In the genomic region with DNA sequence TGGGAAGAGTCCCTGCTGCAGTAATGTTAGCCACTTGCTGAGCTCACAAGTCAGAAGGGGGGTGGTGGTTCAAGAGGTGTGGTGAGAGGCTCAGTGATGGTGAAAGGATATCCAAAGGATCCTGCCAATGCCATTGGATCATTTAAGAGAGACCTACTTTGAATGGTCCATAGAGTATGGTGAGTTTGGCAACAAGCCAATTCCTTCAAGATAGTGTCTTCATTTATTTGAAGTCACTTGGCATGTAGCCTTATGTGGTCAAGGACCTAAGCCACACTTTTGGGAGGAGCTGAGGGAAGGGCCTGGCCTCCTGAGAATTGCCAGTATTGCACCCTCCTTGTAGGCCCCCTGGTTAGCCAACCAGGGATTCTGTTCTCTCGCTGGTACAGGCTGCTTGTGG, we compare ENCODE assay signal across 18 cellular contexts.
DNase-seq lines count a peak whose midpoint lies in the region; ATAC-seq and TF ChIP-seq lines count a peak whose summit lies in the region.
"Had no signal": no experiment of that assay in that cellular context is flagged by ENCODE, and none has a peak within 500 bp of the region (broad histone marks: within the 10 kb centered on the region; RNA-seq: fewer than 3 reads in every experiment).

No MANE protein-coding gene starts in this region.

- H4K20me1 ChIP-seq in BLaER1: no peaks in the 10 kb centered on the region
- no peaks in the 10 kb centered on the region for H4K20me1 ChIP-seq in BLaER1 treated with 17β-estradiol and CSF1 and Interleukin-3, amounts not matched to agents 10 nM and 100 nM

- intact Hi-C loops in dorsolateral prefrontal cortex (cut with DNase I): no loop called here

- peaks cover 13% of the 10 kb centered on the region for H3K4me1 ChIP-seq in BLaER1
- peaks cover 0 to 13% (median 12%) of the 10 kb centered on the region in 10 experiments; a peak in 15 of 20 replicates for H3K4me1 ChIP-seq in BLaER1 treated with 17β-estradiol and CSF1 and Interleukin-3, amounts not matched to agents 10 nM and 100 nM
- H3K4me1 ChIP-seq: SJSA1 had no signal

- H3K27me3 ChIP-seq in BLaER1 (no peaks in the 10 kb centered on the region), dorsolateral prefrontal cortex (peaks cover 0 to 60% (median 6%) of the 10 kb centered on the region in 45 donors)
- H3K27me3 ChIP-seq in BLaER1 treated with 17β-estradiol and CSF1 and Interleukin-3, amounts not matched to agents 10 nM and 100 nM: no peaks in the 10 kb centered on the region
- H3K27me3 ChIP-seq: SJSA1 had no signal

- TF ChIP-seq CTCF in dorsolateral prefrontal cortex (IDR thresholded peaks at IDR 0.05 in 54 of 56, conservative IDR thresholded peaks at IDR 0.05 in 2 of 56; ENCODE audit: low read depth in 1 of 56, partially characterized antibody in 56 of 56): no peak

- H3K9ac ChIP-seq in BLaER1: no peak overlapping the region
- no peak overlapping the region for H3K9ac ChIP-seq in BLaER1 treated with 17β-estradiol and CSF1 and Interleukin-3, amounts not matched to agents 10 nM and 100 nM

- DNase-seq in NCI-H69 (lab: John Stamatoyannopoulos, UW) (peak; percentile 5), cerebellum (ENCODE audit: low spot score) (peak; percentile 19), dorsolateral prefrontal cortex (no peak), islet precursor cell (no peak)
- no peak for DNase-seq in activated CD4-positive, alpha-beta T cell treated with anti-CD3 and anti-CD28 coated beads for 4 hours
- DNase-seq: CD8-positive, alpha-beta T cell; EL; GF-D8; H7; KG1; NCI-H1417 treated with DMSO at 0.1 percent for 48 hours; NCI-H187; T-helper 1 cell had no signal

- H3K4me2 ChIP-seq in BLaER1: peak overlapping the region; percentile 39; the same call in 1 of the 2 replicates
- H3K4me2 ChIP-seq in BLaER1 treated with 17β-estradiol and CSF1 and Interleukin-3, amounts not matched to agents 10 nM and 100 nM: peak overlapping the region in 8 of 11 experiments; percentile 2 to 62 (median 27); a peak in 8 of 22 replicates

- H3K36me3 ChIP-seq in BLaER1: no peaks in the 10 kb centered on the region
- no peaks in the 10 kb centered on the region for H3K36me3 ChIP-seq in BLaER1 treated with 17β-estradiol and CSF1 and Interleukin-3, amounts not matched to agents 10 nM and 100 nM
- H3K36me3 ChIP-seq: SJSA1 had no signal

- no peaks in the 10 kb centered on the region for H3K9me3 ChIP-seq in BLaER1
- no peaks in the 10 kb centered on the region for H3K9me3 ChIP-seq in BLaER1 treated with 17β-estradiol and CSF1 and Interleukin-3, amounts not matched to agents 10 nM and 100 nM (replicated peaks in 1 of 11)
- H3K9me3 ChIP-seq: SJSA1 had no signal

- H3K4me3 ChIP-seq in BLaER1 (no peak overlapping the region), dorsolateral prefrontal cortex (no peak overlapping the region)
- H3K4me3 ChIP-seq in BLaER1 treated with 17β-estradiol and CSF1 and Interleukin-3, amounts not matched to agents 10 nM and 100 nM: no peak overlapping the region
- H3K4me3 ChIP-seq: SJSA1 had no signal

- no peak overlapping the region for H3K27ac ChIP-seq in BLaER1
- H3K27ac ChIP-seq in BLaER1 treated with 17β-estradiol and CSF1 and Interleukin-3, amounts not matched to agents 10 nM and 100 nM: no peak overlapping the region
- H3K27ac ChIP-seq in dorsolateral prefrontal cortex: peak overlapping the region in 4 of 59 donors; percentile 1 to 34 (median 11)
- H3K27ac ChIP-seq: SJSA1 had no signal

- ATAC-seq in HG02623 (IDR thresholded peaks at IDR 0.05; ENCODE audit: unreplicated experiment): no peak
- ATAC-seq: CD8-positive, alpha-beta T cell; Right ventricle myocardium inferior had no signal

Comparison
In these comparisons a context has a peak if more than half of its experiments do, and no peak if none do; other contexts are left out.
1. DNase-seq: peak in NCI-H69 (single experiment) and cerebellum (single experiment); none in dorsolateral prefrontal cortex (0 of 10), activated CD4-positive, alpha-beta T cell treated with anti-CD3 and anti-CD28 coated beads for 4 hours (0 of 2) and islet precursor cell (single experiment).